ENCODE assay signal across 1 cellular context in genomic region chr20:51713213-51713598, GRCh38.
TF ChIP-seq lines count a peak whose summit lies in the region.

No MANE protein-coding gene starts in this region.

TF ChIP-seq in H1, 55 proteins besides CTCF, POLR2A, EP300 and RAD21 (continued from another document):
- no peak for TF ChIP-seq HDAC2 (IDR thresholded peaks at IDR 0.05; ENCODE audit: borderline replicate concordance in 1 of 2, low read depth in 2 of 2, low read length in 2 of 2)
- no peak for TF ChIP-seq RNF2 (IDR thresholded peaks at IDR 0.05; ENCODE audit: borderline replicate concordance, low read depth, low read length, missing control alignments, poor library complexity, severe bottlenecking)
- TF ChIP-seq USF2 (IDR thresholded peaks at IDR 0.05; ENCODE audit: low read length) = no peak
- TF ChIP-seq E2F6 (IDR thresholded peaks at IDR 0.05) = no peak
- TF ChIP-seq JUN (IDR thresholded peaks at IDR 0.05; ENCODE audit: low read depth, low read length) = no peak
- TF ChIP-seq RFX5 (IDR thresholded peaks at IDR 0.05; ENCODE audit: borderline replicate concordance, low read depth, low read length) = no peak
- no peak for TF ChIP-seq CREB1 (IDR thresholded peaks at IDR 0.05)
- no peak for TF ChIP-seq SAP30 (IDR thresholded peaks at IDR 0.05; ENCODE audit: insufficient read depth, insufficient replicate concordance, low read length)
